ENCODE assay signal across 8 cellular contexts in genomic region chr3:197737319-197737649, GRCh38. TPM values are rescaled to one million over a fixed set of nuclear protein-coding genes. Genes with fewer than 3 reads are reported as not detected.
A peak's percentile ranks its signal among the peaks of the same experiment; 100 is the strongest.
DNase-seq lines count a peak whose midpoint lies in the region; ATAC-seq and TF ChIP-seq lines count a peak whose summit lies in the region.

No MANE protein-coding gene starts in this region.

- peak overlapping the region; percentile 85 for H3K4me3 Mint-ChIP-seq in activated CD8-positive, alpha-beta memory T cell treated with anti-CD3 and anti-CD28 coated beads, Interleukin-2, amount 10 ng/mL, durations not matched to agents 7 days and 5 days

- peak overlapping the region; percentile 77 for H3K27ac Mint-ChIP-seq in activated CD8-positive, alpha-beta memory T cell treated with anti-CD3 and anti-CD28 coated beads, Interleukin-2, amount 10 ng/mL, durations not matched to agents 7 days and 5 days

- H3K36me3 ChIP-seq in adipocyte (ENCODE audit: control insufficient read depth, insufficient read depth, low read length, severe bottlenecking), result no peaks in the 10 kb centered on the region
- no peaks in the 10 kb centered on the region for H3K36me3 ChIP-seq in thyroid gland

- no peaks in the 10 kb centered on the region for H3K27me3 Mint-ChIP-seq in activated CD8-positive, alpha-beta memory T cell treated with anti-CD3 and anti-CD28 coated beads, Interleukin-2, amount 10 ng/mL, durations not matched to agents 7 days and 5 days

- ATAC-seq in activated CD8-positive, alpha-beta memory T cell treated with anti-CD3 and anti-CD28 coated beads, Interleukin-2, amount 10 ng/mL, durations not matched to agents 7 days and 5 days, result no peak
- ATAC-seq in left colon (peak; percentile 30), HG03442 (IDR thresholded peaks at IDR 0.05; ENCODE audit: unreplicated experiment) (no peak)

- TF ChIP-seq POLR2A in thyroid gland (IDR thresholded peaks at IDR 0.05), result no peak

- no peak for TF ChIP-seq CTCF in thyroid gland (IDR thresholded peaks at IDR 0.05)

- peaks cover 11% of the 10 kb centered on the region for H3K4me1 ChIP-seq in adipocyte (ENCODE audit: control insufficient read depth, insufficient read depth, low read length)
- H3K4me1 ChIP-seq in thyroid gland, result peaks cover 7 to 16% of the 10 kb centered on the region in 2 donors

- peak overlapping the region; percentile 90 for H3K9ac ChIP-seq in adipocyte (ENCODE audit: low read length)

- no peaks in the 10 kb centered on the region for H3K27me3 ChIP-seq in adipocyte (replicated peaks; ENCODE audit: control insufficient read depth, insufficient read depth, low read length)
- no peaks in the 10 kb centered on the region for H3K27me3 ChIP-seq in thyroid gland

- no peaks in the 10 kb centered on the region for H3K9me3 Mint-ChIP-seq in activated CD8-positive, alpha-beta memory T cell treated with anti-CD3 and anti-CD28 coated beads, Interleukin-2, amount 10 ng/mL, durations not matched to agents 7 days and 5 days (ENCODE audit: low read depth)

- no peak for DNase-seq in activated CD8-positive, alpha-beta memory T cell treated with anti-CD3 and anti-CD28 coated beads, Interleukin-2, amount 10 ng/mL, durations not matched to agents 7 days and 5 days
- DNase-seq in activated CD8-positive, alpha-beta memory T cell treated with anti-CD3 and anti-CD28 coated beads, Interleukin-2, amount 50 U/mL, for 4 hours, result no peak
- DNase-seq in adipocyte (ENCODE audit: low read depth), result no peak
- DNase-seq in left colon, result no peak
- DNase-seq in thyroid gland, result no peak
- no peak for DNase-seq in activated CD8-positive, alpha-beta memory T cell treated with anti-CD3 and anti-CD28 coated beads for 24 hours
- no peak for DNase-seq in GOT3 (lab: John Stamatoyannopoulos, UW)

- peaks cover 6% of the 10 kb centered on the region for H3K36me3 Mint-ChIP-seq in activated CD8-positive, alpha-beta memory T cell treated with anti-CD3 and anti-CD28 coated beads, Interleukin-2, amount 10 ng/mL, durations not matched to agents 7 days and 5 days

- H3K4me3 ChIP-seq in adipocyte (ENCODE audit: low read length), result peak overlapping the region; percentile 94
- peak overlapping the region in 2 of 3 donors; percentile 90 to 98 for H3K4me3 ChIP-seq in thyroid gland (replicated peaks in 1 of 3)

- H3K9me3 ChIP-seq in adipocyte (ENCODE audit: control insufficient read depth, low read length) (no peaks in the 10 kb centered on the region), thyroid gland (no peaks in the 10 kb centered on the region)

- CTCF ChIA-PET in activated CD8-positive, alpha-beta memory T cell treated with anti-CD3 and anti-CD28 coated beads, Interleukin-2, amount 10 ng/mL, durations not matched to agents 7 days and 5 days (lab: Charles Lee), result interaction anchor here (0.8 kb wide), 1 partner anchor 11 kb away, joined by 4 read pairs; no protein-coding TSS in a partner anchor

- H3K4me1 Mint-ChIP-seq in activated CD8-positive, alpha-beta memory T cell treated with anti-CD3 and anti-CD28 coated beads, Interleukin-2, amount 10 ng/mL, durations not matched to agents 7 days and 5 days, result peaks cover 35% of the 10 kb centered on the region

- WGBS in thyroid gland, 2 donors, result 0 to 1% methylated on average over 6 of the region's 6 CpGs

- intact Hi-C loops in left colon (cut with DNase I, micrococcal nuclease) (no loop called here), thyroid gland (cut with DNase I) (no loop called here)

- peak overlapping the region; percentile 62 to 92 (median 81) for H3K27ac ChIP-seq in thyroid gland

RNA-seq across cellular contexts. Expression of gene RUBCN, which starts 0.6 kb away (rescaled TPM):
- total RNA-seq in activated CD8-positive, alpha-beta memory T cell treated with anti-CD3 and anti-CD28 coated beads, Interleukin-2, amount 10 ng/mL, durations not matched to agents 7 days and 5 days, result 10 to 100 TPM; 55.5 to 58.9 TPM
- 10 to 100 TPM; 20.4 to 22.1 TPM for total RNA-seq in left colon
- 10 to 100 TPM; 36.8 to 56.7 (median 46.4) TPM for total RNA-seq in thyroid gland

RNA-seq across cellular contexts. Expression of gene FYTTD1, which starts 12.4 kb away (rescaled TPM):
- total RNA-seq in activated CD8-positive, alpha-beta memory T cell treated with anti-CD3 and anti-CD28 coated beads, Interleukin-2, amount 10 ng/mL, durations not matched to agents 7 days and 5 days, result 10 to 100 TPM; 35.5 to 50.5 TPM
- total RNA-seq in left colon, result 10 to 100 TPM; 32.6 to 37.5 TPM
- total RNA-seq in thyroid gland, result 10 to 100 TPM; 34.2 to 46.2 (median 40.3) TPM

RNA-seq across cellular contexts. Expression of gene LRCH3, which starts 53.8 kb away (rescaled TPM):
- total RNA-seq in activated CD8-positive, alpha-beta memory T cell treated with anti-CD3 and anti-CD28 coated beads, Interleukin-2, amount 10 ng/mL, durations not matched to agents 7 days and 5 days, result 10 to 100 TPM; 62.2 to 62.6 TPM
- total RNA-seq in left colon (10 to 100 TPM; 27.3 to 43.6 TPM), thyroid gland (10 to 100 TPM; 36.7 to 68.3 (median 54.9) TPM)
